Comparison of ENCODE assay signal across 17 cellular contexts in genomic region chr10:88170628-88171027, GRCh38.
DNase-seq lines count a peak whose midpoint lies in the region; ATAC-seq lines count a peak whose summit lies in the region.
"Had no signal": no experiment of that assay in that cellular context is flagged by ENCODE, and none has a peak within 500 bp of the region (broad histone marks: within the 10 kb centered on the region; RNA-seq: fewer than 3 reads in every experiment).

No MANE protein-coding gene starts in this region.

- no peak overlapping the region for H3K56ac ChIP-seq in mesendoderm (ENCODE audit: low read length)

- peaks cover 20% of the 10 kb centered on the region for H3K36me3 Mint-ChIP-seq in activated CD4-positive, alpha-beta memory T cell treated with anti-CD3 and anti-CD28 coated beads, Interleukin-2, amount 10 ng/mL, durations not matched to agents 7 days and 5 days (ENCODE audit: low read depth)
- H3K36me3 Mint-ChIP-seq in activated CD4-positive, alpha-beta memory T cell treated with anti-CD3 and anti-CD28 coated beads for 36 hours = peaks cover 9% of the 10 kb centered on the region
- peaks cover 0 to 10% of the 10 kb centered on the region in 2 donors for H3K36me3 Mint-ChIP-seq in CD4-positive, alpha-beta memory T cell
- peaks cover 11% of the 10 kb centered on the region for H3K36me3 Mint-ChIP-seq in T-cell
- H3K36me3 Mint-ChIP-seq: CD8-positive, alpha-beta T cell had no signal

- no peak overlapping the region for H3K4me3 Mint-ChIP-seq in activated CD4-positive, alpha-beta memory T cell treated with anti-CD3 and anti-CD28 coated beads, Interleukin-2, amount 10 ng/mL, durations not matched to agents 7 days and 5 days
- H3K4me3 Mint-ChIP-seq in activated CD4-positive, alpha-beta memory T cell treated with anti-CD3 and anti-CD28 coated beads for 36 hours = no peak overlapping the region
- peak overlapping the region in 7 of 8 donors; percentile 23 to 66 (median 46) for H3K4me3 Mint-ChIP-seq in CD4-positive, alpha-beta memory T cell
- H3K4me3 Mint-ChIP-seq in T-cell = no peak overlapping the region
- H3K4me3 Mint-ChIP-seq: B cell; CD8-positive, alpha-beta T cell had no signal

- H2BK120ac ChIP-seq in mesendoderm (ENCODE audit: low read depth, low read length) = no peak overlapping the region

- no peak overlapping the region for H4K5ac ChIP-seq in mesendoderm (ENCODE audit: low read length)

- H2BK15ac ChIP-seq in mesendoderm (replicated peaks; ENCODE audit: low read depth) = peak overlapping the region; percentile 1

- H3K79me1 ChIP-seq in mesendoderm (ENCODE audit: low read length) = no peaks in the 10 kb centered on the region

- peaks cover 24% of the 10 kb centered on the region for H3K9me3 Mint-ChIP-seq in activated CD4-positive, alpha-beta memory T cell treated with anti-CD3 and anti-CD28 coated beads, Interleukin-2, amount 10 ng/mL, durations not matched to agents 7 days and 5 days
- H3K9me3 Mint-ChIP-seq in activated CD4-positive, alpha-beta memory T cell treated with anti-CD3 and anti-CD28 coated beads for 36 hours = peaks cover 27% of the 10 kb centered on the region
- peaks cover 0 to 22% (median 12%) of the 10 kb centered on the region in 8 donors for H3K9me3 Mint-ChIP-seq in CD4-positive, alpha-beta memory T cell
- H3K9me3 Mint-ChIP-seq in T-cell = peaks cover 3 to 23% (median 19%) of the 10 kb centered on the region in 3 donors

- H3K23ac ChIP-seq in mesendoderm (ENCODE audit: low read length) = no peak overlapping the region

- peaks cover 2% of the 10 kb centered on the region for H3K27me3 Mint-ChIP-seq in activated CD4-positive, alpha-beta memory T cell treated with anti-CD3 and anti-CD28 coated beads, Interleukin-2, amount 10 ng/mL, durations not matched to agents 7 days and 5 days
- no peaks in the 10 kb centered on the region for H3K27me3 Mint-ChIP-seq in activated CD4-positive, alpha-beta memory T cell treated with anti-CD3 and anti-CD28 coated beads for 36 hours
- no peaks in the 10 kb centered on the region for H3K27me3 Mint-ChIP-seq in CD4-positive, alpha-beta memory T cell
- H3K27me3 Mint-ChIP-seq in T-cell = no peaks in the 10 kb centered on the region
- H3K27me3 Mint-ChIP-seq: B cell had no signal

- no peaks in the 10 kb centered on the region for H3K36me3 ChIP-seq in CD4-positive, alpha-beta memory T cell (ENCODE audit: insufficient read depth, low read length)
- H3K36me3 ChIP-seq in mesendoderm (ENCODE audit: control insufficient read depth, insufficient read depth, low read length) = no peaks in the 10 kb centered on the region

- H3K9me3 ChIP-seq in CD4-positive, alpha-beta memory T cell (ENCODE audit: control insufficient read depth in 1 of 2, low read length in 2 of 2) = no peaks in the 10 kb centered on the region

- H2AK5ac ChIP-seq in mesendoderm (ENCODE audit: low read length) = no peak overlapping the region

- H3K27me3 ChIP-seq in CD4-positive, alpha-beta memory T cell (ENCODE audit: insufficient read depth, low read length) = no peaks in the 10 kb centered on the region
- H3K27me3 ChIP-seq in mesendoderm (ENCODE audit: insufficient read depth, low read length, poor library complexity) = no peaks in the 10 kb centered on the region

- H3K4me2 ChIP-seq in mesendoderm (ENCODE audit: low read length) = no peak overlapping the region

- ATAC-seq in T-cell (replicated peaks in 1 of 4) (peak in 1 of 4 experiments; percentile 41), HG02852 (IDR thresholded peaks at IDR 0.05; ENCODE audit: unreplicated experiment) (no peak), GM18868 (IDR thresholded peaks at IDR 0.05; ENCODE audit: unreplicated experiment) (no peak)
- ATAC-seq: CD8-positive, alpha-beta T cell; HCT116 had no signal

- intact Hi-C loops in activated CD4-positive, alpha-beta memory T cell treated with anti-CD3 and anti-CD28 coated beads for 36 hours (cut with micrococcal nuclease) = no loop called here
- intact Hi-C loops in CD4-positive, alpha-beta memory T cell (cut with micrococcal nuclease) = loop anchor here (5.0 kb wide), 1 partner anchor 217 kb away; no protein-coding TSS in a partner anchor

- H3K4ac ChIP-seq in mesendoderm (ENCODE audit: low read depth, low read length) = no peak overlapping the region

- POLR2A ChIA-PET in activated CD4-positive, alpha-beta memory T cell treated with anti-CD3 and anti-CD28 coated beads, Interleukin-2, amount 10 ng/mL, durations not matched to agents 7 days and 5 days (lab: Charles Lee) = interaction anchor here (1.3 kb wide), 1 partner anchor 79 kb away, joined by 4 read pairs; no protein-coding TSS in a partner anchor
- POLR2A ChIA-PET in activated CD4-positive, alpha-beta memory T cell treated with anti-CD3 and anti-CD28 coated beads for 36 hours (lab: Charles Lee) = no interaction called here
- POLR2A ChIA-PET in CD4-positive, alpha-beta memory T cell (lab: Charles Lee; ENCODE audit: partially characterized antibody) = interaction anchor here (0.9 kb wide), 1 partner anchor 100 kb away, joined by 3 read pairs; no protein-coding TSS in a partner anchor
- POLR2A ChIA-PET in T-cell (lab: Charles Lee) = interaction anchor here (0.5 to 0.7 kb wide), 2 partner anchors 104 to 1028 kb away, joined by 3 to 9 read pairs; no protein-coding TSS in a partner anchor

- DNase-seq in activated CD4-positive, alpha-beta memory T cell treated with anti-CD3 and anti-CD28 coated beads, Interleukin-2, amount 10 ng/mL, durations not matched to agents 7 days and 5 days = no peak
- no peak for DNase-seq in activated CD4-positive, alpha-beta memory T cell treated with anti-CD3 and anti-CD28 coated beads for 36 hours
- DNase-seq in CD4-positive, alpha-beta memory T cell = no peak
- DNase-seq in T-cell = no peak
- DNase-seq in mesendoderm = peak; percentile 68
- DNase-seq: 8988T; ACHN; C1 segment of cervical spinal cord; CD8-positive, alpha-beta T cell; COR-L47; DMS153; DMS79 treated with DMSO at 0.1 percent for 48 hours; GDM1 had no signal

- peaks cover 33% of the 10 kb centered on the region for H3K4me1 ChIP-seq in CD4-positive, alpha-beta memory T cell (ENCODE audit: insufficient read depth, low read length)
- H3K4me1 ChIP-seq in mesendoderm (ENCODE audit: control insufficient read depth, low read depth, low read length) = peaks cover 3% of the 10 kb centered on the region

- no peak overlapping the region for H3K9ac ChIP-seq in mesendoderm (ENCODE audit: low read length)

- no peak overlapping the region for H3K27ac ChIP-seq in CD4-positive, alpha-beta memory T cell (ENCODE audit: low read depth, low read length)
- H3K27ac ChIP-seq in mesendoderm (ENCODE audit: low read depth, low read length) = no peak overlapping the region

- H3K4me3 ChIP-seq in CD4-positive, alpha-beta memory T cell (ENCODE audit: low read length in 2 of 2) = no peak overlapping the region
- no peak overlapping the region for H3K4me3 ChIP-seq in mesendoderm (ENCODE audit: low read length)

- H3K79me2 ChIP-seq in mesendoderm (ENCODE audit: control insufficient read depth, insufficient read depth, low read length) = no peaks in the 10 kb centered on the region

- peaks cover 34% of the 10 kb centered on the region for H3K4me1 Mint-ChIP-seq in activated CD4-positive, alpha-beta memory T cell treated with anti-CD3 and anti-CD28 coated beads, Interleukin-2, amount 10 ng/mL, durations not matched to agents 7 days and 5 days
- H3K4me1 Mint-ChIP-seq in activated CD4-positive, alpha-beta memory T cell treated with anti-CD3 and anti-CD28 coated beads for 36 hours (ENCODE audit: low read depth) = peaks cover 39% of the 10 kb centered on the region
- H3K4me1 Mint-ChIP-seq in CD4-positive, alpha-beta memory T cell = peaks cover 34 to 43% (median 38%) of the 10 kb centered on the region in 4 donors
- peaks cover 27 to 43% (median 30%) of the 10 kb centered on the region in 3 donors for H3K4me1 Mint-ChIP-seq in T-cell

- peak overlapping the region; percentile 41 for H3K27ac Mint-ChIP-seq in activated CD4-positive, alpha-beta memory T cell treated with anti-CD3 and anti-CD28 coated beads, Interleukin-2, amount 10 ng/mL, durations not matched to agents 7 days and 5 days
- H3K27ac Mint-ChIP-seq in activated CD4-positive, alpha-beta memory T cell treated with anti-CD3 and anti-CD28 coated beads for 36 hours = no peak overlapping the region
- H3K27ac Mint-ChIP-seq in CD4-positive, alpha-beta memory T cell = peak overlapping the region in 6 of 7 donors; percentile 17 to 85 (median 60)
- H3K27ac Mint-ChIP-seq in T-cell = peak overlapping the region; percentile 35 to 72
- H3K27ac Mint-ChIP-seq: B cell; CD8-positive, alpha-beta T cell had no signal

- H4K8ac ChIP-seq in mesendoderm (ENCODE audit: low read depth, low read length) = no peak overlapping the region

- CTCF ChIA-PET in activated CD4-positive, alpha-beta memory T cell treated with anti-CD3 and anti-CD28 coated beads, Interleukin-2, amount 10 ng/mL, durations not matched to agents 7 days and 5 days (lab: Charles Lee) = interaction anchor here (0.7 kb wide), 1 partner anchor 168 kb away, joined by 5 read pairs; no protein-coding TSS in a partner anchor
- CTCF ChIA-PET in activated CD4-positive, alpha-beta memory T cell treated with anti-CD3 and anti-CD28 coated beads for 36 hours (lab: Charles Lee) = no interaction called here
- CTCF ChIA-PET in CD4-positive, alpha-beta memory T cell (lab: Charles Lee; ENCODE audit: partially characterized antibody) = interaction anchor here (0.8 to 2.0 kb wide), 4 partner anchors 11 to 310 kb away, joined by 3 to 9 read pairs (median 4); no protein-coding TSS in a partner anchor
- CTCF ChIA-PET in T-cell (lab: Charles Lee) = no interaction called here

- H3K18ac ChIP-seq in mesendoderm (ENCODE audit: low read length) = no peak overlapping the region

- no CpG with 5 or more reads among the region's 1 CpG for WGBS in mesendoderm (ENCODE audit: extremely low coverage, insufficient coverage, low lambda C conversion rate)

- no peak overlapping the region for H2BK5ac ChIP-seq in mesendoderm (ENCODE audit: low read length)

Comparison
In these comparisons a context has a peak if more than half of its experiments do, and no peak if none do; other contexts are left out.
1. CTCF ChIA-PET loops: an anchor here in activated CD4-positive, alpha-beta memory T cell treated with anti-CD3 and anti-CD28 coated beads, Interleukin-2, amount 10 ng/mL, durations not matched to agents 7 days and 5 days (0.7 kb wide) and CD4-positive, alpha-beta memory T cell (0.8 to 2.0 kb wide); none called in activated CD4-positive, alpha-beta memory T cell treated with anti-CD3 and anti-CD28 coated beads for 36 hours and T-cell.
2. H3K4me3 Mint-ChIP-seq: peak in CD4-positive, alpha-beta memory T cell (7 of 8); none in activated CD4-positive, alpha-beta memory T cell treated with anti-CD3 and anti-CD28 coated beads, Interleukin-2, amount 10 ng/mL, durations not matched to agents 7 days and 5 days (single experiment), activated CD4-positive, alpha-beta memory T cell treated with anti-CD3 and anti-CD28 coated beads for 36 hours (single experiment) and T-cell (0 of 3).